In genomic region chr1:66932291-66932690, GRCh38 we compare ENCODE assay signal across 1 cellular context.
TF ChIP-seq lines count a peak whose summit lies in the region.

No MANE protein-coding gene starts in this region.

TF ChIP-seq in H1, 55 proteins besides CTCF, POLR2A, EP300 and RAD21 (continued from another document):
- no peak for TF ChIP-seq CREB1 (IDR thresholded peaks at IDR 0.05)
